In the genomic region with DNA sequence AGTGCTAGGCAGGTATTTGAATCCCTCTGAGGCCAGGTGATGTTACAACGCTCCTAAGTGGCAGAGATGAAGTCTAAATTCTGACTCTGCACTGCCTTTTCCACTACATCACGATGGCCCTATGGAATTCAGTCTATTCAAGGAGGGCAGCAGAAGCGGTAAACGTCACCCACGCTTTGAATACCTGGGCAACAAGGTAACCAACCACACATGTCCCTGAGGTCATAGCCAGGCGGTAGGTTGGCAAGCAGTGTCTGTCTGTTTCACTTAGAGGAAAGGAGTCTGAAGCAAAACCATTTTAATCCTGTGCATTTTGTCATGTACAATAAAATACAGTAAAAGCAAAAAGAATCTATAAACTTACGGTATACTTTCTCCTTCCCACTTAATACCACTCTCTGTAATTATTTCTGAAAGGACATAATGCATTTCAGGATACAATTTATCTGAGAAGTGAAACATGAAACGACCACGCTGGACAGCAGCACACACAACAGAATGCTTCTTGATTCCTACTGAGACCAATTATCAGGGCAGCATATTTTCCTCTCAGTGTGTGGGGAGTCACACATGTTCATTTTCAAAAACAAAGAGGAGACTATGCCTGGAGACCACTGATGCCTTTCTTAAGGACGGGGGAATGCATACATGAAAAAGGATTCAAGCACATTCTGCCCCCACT, we compare ENCODE assay signal across 17 cellular contexts. TPM values are rescaled to one million over a fixed set of nuclear protein-coding genes. Genes with fewer than 3 reads are reported as not detected.
A peak's percentile ranks its signal among the peaks of the same experiment; 100 is the strongest.
DNase-seq lines count a peak whose midpoint lies in the region; TF ChIP-seq lines count a peak whose summit lies in the region.
"Had no signal": no experiment of that assay in that cellular context is flagged by ENCODE, and none has a peak within 500 bp of the region (broad histone marks: within the 10 kb centered on the region; RNA-seq: fewer than 3 reads in every experiment).

No MANE protein-coding gene starts in this region.

- peak overlapping the region; percentile 76 to 93 (median 84) for H3K27ac Mint-ChIP-seq in brain
- H3K27ac Mint-ChIP-seq: activated CD4-positive, alpha-beta T cell treated with anti-CD3 and anti-CD28 coated beads, Interleukin-2, amount 10 ng/mL, durations not matched to agents 7 days and 5 days; activated T-helper 1 cell treated with anti-CD3 and anti-CD28 coated beads, Interleukin-12 subunit alpha, Interleukin-12 subunit beta, Interleukin-2, Interleukin-4 antibody, amounts not matched to agents 30 ng/mL and 10 ng/mL and 1 ng/mL, durations not matched to agents 14 hours and 24 hours and 36 hours; naive B cell; T-helper 17 cell had no signal

- peak; percentile 9 for DNase-seq in NCI-H1436 (lab: John Stamatoyannopoulos, UW)
- DNase-seq in NCI-H1436 treated with DMSO at 0.1 percent for 48 hours (lab: John Stamatoyannopoulos, UW), result no peak
- peak; percentile 21 for DNase-seq in NCI-H748 treated with DMSO at 0.1 percent for 48 hours (lab: John Stamatoyannopoulos, UW)
- DNase-seq in GM23248, result no peak
- DNase-seq in stimulated activated naive CD4-positive, alpha-beta T cell (lab: John Stamatoyannopoulos, UW), result no peak
- no peak for DNase-seq in T1000 (lab: John Stamatoyannopoulos, UW)
- DNase-seq: activated CD4-positive, alpha-beta T cell treated with anti-CD3 and anti-CD28 coated beads, Interleukin-2, amount 10 ng/mL, durations not matched to agents 7 days and 5 days; DND-41; naive B cell; NCI-H510A treated with DMSO at 0.1 percent for 48 hours; T-helper 17 cell had no signal

- no peak overlapping the region for H3K9ac ChIP-seq in GM23248

- H3K27me3 ChIP-seq in neutrophil (no peaks in the 10 kb centered on the region), GM23248 (replicated peaks; ENCODE audit: insufficient read depth) (no peaks in the 10 kb centered on the region)

- no peaks in the 10 kb centered on the region for H3F3A ChIP-seq in GM23248 (ENCODE audit: insufficient read depth)

- no peak overlapping the region for H3K4me3 ChIP-seq in neutrophil (ENCODE audit: low read depth in 1 of 2, low read length in 1 of 2)
- H3K4me3 ChIP-seq in GM23248, result no peak overlapping the region

- no peaks in the 10 kb centered on the region for H3K9me2 ChIP-seq in GM23248 (ENCODE audit: insufficient read depth)

- TF ChIP-seq CTCF in brain (conservative IDR thresholded peaks at IDR 0.05) (no peak), neutrophil (IDR thresholded peaks at IDR 0.05) (no peak)

- H3K9me3 Mint-ChIP-seq in brain, result no peaks in the 10 kb centered on the region
- H3K9me3 Mint-ChIP-seq: activated CD4-positive, alpha-beta T cell treated with anti-CD3 and anti-CD28 coated beads, Interleukin-2, amount 10 ng/mL, durations not matched to agents 7 days and 5 days; activated T-helper 1 cell treated with anti-CD3 and anti-CD28 coated beads, Interleukin-12 subunit alpha, Interleukin-12 subunit beta, Interleukin-2, Interleukin-4 antibody, amounts not matched to agents 30 ng/mL and 10 ng/mL and 1 ng/mL, durations not matched to agents 14 hours and 24 hours and 36 hours; naive B cell had no signal

- no peaks in the 10 kb centered on the region for H3K79me2 ChIP-seq in GM23248 (ENCODE audit: insufficient read depth)

- in situ Hi-C loops in GM23248 (cut with MboI), result no loop called here

- peak overlapping the region in 2 of 5 experiments; percentile 3 to 17 for H3K4me3 Mint-ChIP-seq in brain
- H3K4me3 Mint-ChIP-seq: activated CD4-positive, alpha-beta T cell treated with anti-CD3 and anti-CD28 coated beads, Interleukin-2, amount 10 ng/mL, durations not matched to agents 7 days and 5 days; activated T-helper 1 cell treated with anti-CD3 and anti-CD28 coated beads, Interleukin-12 subunit alpha, Interleukin-12 subunit beta, Interleukin-2, Interleukin-4 antibody, amounts not matched to agents 30 ng/mL and 10 ng/mL and 1 ng/mL, durations not matched to agents 14 hours and 24 hours and 36 hours; naive B cell; T-helper 17 cell had no signal

- H3K9me3 ChIP-seq in neutrophil, result no peaks in the 10 kb centered on the region
- no peaks in the 10 kb centered on the region for H3K9me3 ChIP-seq in GM23248 (ENCODE audit: low read depth)

- H3K36me3 ChIP-seq in neutrophil (peaks cover 19% of the 10 kb centered on the region), GM23248 (ENCODE audit: low read depth) (no peaks in the 10 kb centered on the region)

- H2AFZ ChIP-seq in GM23248, result no peak overlapping the region

- H4K20me1 ChIP-seq in GM23248 (ENCODE audit: insufficient read depth), result no peaks in the 10 kb centered on the region

- WGBS in GM23248 (ENCODE audit: low coverage in 1 of 2, low lambda C conversion rate in 2 of 2, missing lambda C conversion rate in 2 of 2), 2 experiments, result 95% methylated on average over 10 of the region's 10 CpGs

- no peak overlapping the region for H3K4me2 ChIP-seq in GM23248 (ENCODE audit: unreplicated experiment)

- H3K4me1 ChIP-seq in neutrophil (ENCODE audit: control insufficient read depth in 1 of 2, insufficient read depth in 1 of 2, low read depth in 1 of 2, low read length in 1 of 2) (peaks cover 28% of the 10 kb centered on the region in 2 experiments), GM23248 (ENCODE audit: insufficient read depth) (no peaks in the 10 kb centered on the region)

- H3K36me3 Mint-ChIP-seq in brain, result peaks cover 28% of the 10 kb centered on the region

- H3K4me1 Mint-ChIP-seq in brain, result peaks cover 41% of the 10 kb centered on the region

- H3K27ac ChIP-seq in neutrophil (peak overlapping the region; percentile 76), GM23248 (no peak overlapping the region)
- H3K27ac ChIP-seq: 22Rv1, C4-2B, RWPE1 had no signal

- no peaks in the 10 kb centered on the region for H3K27me3 Mint-ChIP-seq in brain
- H3K27me3 Mint-ChIP-seq: activated CD4-positive, alpha-beta T cell treated with anti-CD3 and anti-CD28 coated beads, Interleukin-2, amount 10 ng/mL, durations not matched to agents 7 days and 5 days; naive B cell; T-helper 17 cell had no signal

RNA-seq across cellular contexts. Expression of a gene that starts 51.3 kb away (rescaled TPM):
- polyA plus RNA-seq in brain (ENCODE audit: insufficient read depth, low read depth, low replicate concordance) (6.6 TPM), GM23248 (2016; fragmentation: Nextera tagmentation; extraction: Ambion mirVana) (2.9 TPM in 2 replicates)
- total RNA-seq in GM23248 (2014; rRNA removed; shearing (Covaris generic)), result 4.6 and 5.7 TPM in 2 replicates

RNA-seq across cellular contexts. Expression of a gene that starts 56.0 kb away (rescaled TPM):
- polyA plus RNA-seq in brain (ENCODE audit: insufficient read depth, low read depth, low replicate concordance) (22.7 TPM), GM23248 (2016; fragmentation: Nextera tagmentation; extraction: Ambion mirVana) (9.1 and 10.7 TPM in 2 replicates)
- total RNA-seq in GM23248 (2014; rRNA removed; shearing (Covaris generic)), result 17.6 and 19.9 TPM in 2 replicates

Comparison
In these comparisons a context has a peak if more than half of its experiments do, and no peak if none do; other contexts are left out.
1. DNase-seq: peak in NCI-H1436 (single experiment) and NCI-H748 treated with DMSO at 0.1 percent for 48 hours (single experiment); none in NCI-H1436 treated with DMSO at 0.1 percent for 48 hours (single experiment), GM23248 (single experiment), stimulated activated naive CD4-positive, alpha-beta T cell (0 of 6) and T1000 (single experiment).